Comparison of ENCODE assay signal across 9 cellular contexts in the genomic region with DNA sequence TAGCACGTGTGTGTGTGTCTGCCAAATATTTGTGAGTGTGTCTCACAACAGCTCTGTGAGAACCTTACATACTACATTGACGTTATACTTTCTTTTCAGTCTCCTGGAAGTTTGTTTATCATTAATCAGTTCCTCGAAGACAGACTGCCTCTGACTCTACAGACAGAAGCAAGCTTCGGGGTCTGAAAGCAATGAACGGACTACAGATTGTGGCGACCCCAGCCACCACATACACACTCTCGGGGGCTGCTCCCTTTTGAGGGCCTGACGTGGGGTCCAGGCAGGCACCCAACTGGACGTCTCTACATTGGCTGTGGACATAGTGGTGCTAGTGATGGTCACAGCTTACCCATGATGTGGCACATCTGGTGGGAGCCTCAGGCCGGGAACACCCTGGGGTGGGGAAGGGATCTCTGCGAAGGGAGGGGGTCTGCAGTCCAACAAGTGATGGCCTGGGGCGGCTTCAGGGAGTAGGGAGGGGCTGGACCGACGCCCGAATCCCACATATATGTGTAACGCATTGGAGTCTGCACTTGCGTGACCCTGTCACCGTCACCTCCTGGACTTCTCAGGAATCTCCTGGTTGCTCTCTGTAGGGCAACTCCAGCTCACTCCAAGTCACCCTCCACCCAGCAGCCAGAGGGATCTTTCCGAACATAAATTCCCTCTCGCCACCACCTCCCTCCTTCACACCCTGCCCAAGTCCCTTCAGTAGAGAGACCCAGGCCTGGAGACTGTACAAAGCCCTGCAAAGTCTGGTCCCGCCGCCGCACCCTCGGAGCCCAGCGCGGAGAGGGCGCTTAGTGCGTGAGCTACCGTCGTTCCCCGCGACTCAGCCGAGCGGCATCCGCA. TPM values are rescaled to one million over a fixed set of nuclear protein-coding genes. Genes with fewer than 3 reads are reported as not detected.
A peak's percentile ranks its signal among the peaks of the same experiment; 100 is the strongest.
DNase-seq lines count a peak whose midpoint lies in the region; ATAC-seq and TF ChIP-seq lines count a peak whose summit lies in the region.
"Had no signal": no experiment of that assay in that cellular context is flagged by ENCODE, and none has a peak within 500 bp of the region (broad histone marks: within the 10 kb centered on the region; RNA-seq: fewer than 3 reads in every experiment).

No MANE protein-coding gene starts in this region.

- no peak overlapping the region for H3K27ac ChIP-seq in mesendoderm (ENCODE audit: low read depth, low read length)

- H3K9me3 Mint-ChIP-seq in activated T-cell treated with anti-CD3 and anti-CD28 coated beads, Interleukin-2, amount 50 U/mL, for 4 hours = peaks cover 21% of the 10 kb centered on the region
- peaks cover 11% of the 10 kb centered on the region for H3K9me3 Mint-ChIP-seq in central memory CD8-positive, alpha-beta T cell
- peaks cover 8% of the 10 kb centered on the region for H3K9me3 Mint-ChIP-seq in type B pancreatic cell

- H3K4me1 Mint-ChIP-seq in activated T-cell treated with anti-CD3 and anti-CD28 coated beads, Interleukin-2, amount 50 U/mL, for 4 hours (ENCODE audit: low read depth) = peaks cover 5% of the 10 kb centered on the region
- no peaks in the 10 kb centered on the region for H3K4me1 Mint-ChIP-seq in central memory CD8-positive, alpha-beta T cell
- peaks cover 20% of the 10 kb centered on the region for H3K4me1 Mint-ChIP-seq in type B pancreatic cell (ENCODE audit: unreplicated experiment)

- no peak overlapping the region for H3K4ac ChIP-seq in mesendoderm (ENCODE audit: low read depth, low read length)

- H3K36me3 Mint-ChIP-seq in activated T-cell treated with anti-CD3 and anti-CD28 coated beads, Interleukin-2, amount 50 U/mL, for 4 hours (ENCODE audit: insufficient read depth) = no peaks in the 10 kb centered on the region
- H3K36me3 Mint-ChIP-seq in central memory CD8-positive, alpha-beta T cell (ENCODE audit: insufficient read depth) = no peaks in the 10 kb centered on the region
- no peaks in the 10 kb centered on the region for H3K36me3 Mint-ChIP-seq in type B pancreatic cell

- H3K23ac ChIP-seq in mesendoderm (ENCODE audit: low read length) = no peak overlapping the region

- no peaks in the 10 kb centered on the region for H3K79me1 ChIP-seq in mesendoderm (ENCODE audit: low read length)

- no peak overlapping the region for H3K27ac Mint-ChIP-seq in central memory CD8-positive, alpha-beta T cell (ENCODE audit: low read depth)
- peak overlapping the region; percentile 70 for H3K27ac Mint-ChIP-seq in type B pancreatic cell

- peak overlapping the region; percentile 66 for H3K4me3 Mint-ChIP-seq in activated T-cell treated with anti-CD3 and anti-CD28 coated beads, Interleukin-2, amount 50 U/mL, for 4 hours
- peak overlapping the region; percentile 64 for H3K4me3 Mint-ChIP-seq in central memory CD8-positive, alpha-beta T cell
- H3K4me3 Mint-ChIP-seq in type B pancreatic cell = peak overlapping the region; percentile 89

- peaks cover 83% of the 10 kb centered on the region for H3K27me3 Mint-ChIP-seq in activated T-cell treated with anti-CD3 and anti-CD28 coated beads, Interleukin-2, amount 50 U/mL, for 4 hours (ENCODE audit: low read depth)
- peaks cover 82% of the 10 kb centered on the region for H3K27me3 Mint-ChIP-seq in central memory CD8-positive, alpha-beta T cell
- H3K27me3 Mint-ChIP-seq in type B pancreatic cell = peaks cover 52% of the 10 kb centered on the region

- no peaks in the 10 kb centered on the region for H3K4me1 ChIP-seq in mesendoderm (ENCODE audit: control insufficient read depth, low read depth, low read length)

- peak overlapping the region; percentile 83 for H3K56ac ChIP-seq in mesendoderm (ENCODE audit: low read length)

- H2AK5ac ChIP-seq in mesendoderm (ENCODE audit: low read length) = no peak overlapping the region

- H4K8ac ChIP-seq in mesendoderm (ENCODE audit: low read depth, low read length) = no peak overlapping the region

- peaks cover 26% of the 10 kb centered on the region for H3K27me3 ChIP-seq in mesendoderm (ENCODE audit: insufficient read depth, low read length, poor library complexity)

- H3K4me3 ChIP-seq in mesendoderm (ENCODE audit: low read length) = no peak overlapping the region

- H3K79me2 ChIP-seq in mesendoderm (ENCODE audit: control insufficient read depth, insufficient read depth, low read length) = no peaks in the 10 kb centered on the region

- WGBS in mesendoderm (ENCODE audit: extremely low coverage, insufficient coverage, low lambda C conversion rate) = no CpG with 5 or more reads among the region's 35 CpGs

- no peak overlapping the region for H3K18ac ChIP-seq in mesendoderm (ENCODE audit: low read length)

- no peak for ATAC-seq in activated T-cell treated with anti-CD3 and anti-CD28 coated beads, Interleukin-2, amount 50 U/mL, for 4 hours
- no peak for ATAC-seq in central memory CD8-positive, alpha-beta T cell (replicated peaks; ENCODE audit: extremely low read depth, poor library complexity, severe bottlenecking)

- no peak for DNase-seq in activated T-cell treated with anti-CD3 and anti-CD28 coated beads, Interleukin-2, amount 50 U/mL, for 4 hours
- no peak for DNase-seq in activated T-cell treated with anti-CD3 and anti-CD28 coated beads for 4 hours
- no peak for DNase-seq in central memory CD8-positive, alpha-beta T cell (ENCODE audit: low spot score in 2 of 2)
- no peak for DNase-seq in mesendoderm
- no peak for DNase-seq in type B pancreatic cell (ENCODE audit: extremely low spot score, unreplicated experiment)
- DNase-seq in DMS79 (lab: John Stamatoyannopoulos, UW) = no peak
- DNase-seq in NCI-H1417 (lab: John Stamatoyannopoulos, UW) = no peak
- no peak for DNase-seq in NCI-H2196 (lab: John Stamatoyannopoulos, UW; ENCODE audit: unreplicated experiment)
- DNase-seq: DND-41 had no signal

- no peak overlapping the region for H4K5ac ChIP-seq in mesendoderm (ENCODE audit: low read length)

- TF ChIP-seq CTCF in type B pancreatic cell (conservative IDR thresholded peaks at IDR 0.05) = no peak

- no peaks in the 10 kb centered on the region for H3K36me3 ChIP-seq in mesendoderm (ENCODE audit: control insufficient read depth, insufficient read depth, low read length)

- H3K4me2 ChIP-seq in mesendoderm (ENCODE audit: low read length) = peak overlapping the region; percentile 77

- H3K9ac ChIP-seq in mesendoderm (ENCODE audit: low read length) = peak overlapping the region; percentile 67

- H2BK5ac ChIP-seq in mesendoderm (ENCODE audit: low read length) = no peak overlapping the region

- H2BK15ac ChIP-seq in mesendoderm (replicated peaks; ENCODE audit: low read depth) = no peak overlapping the region

- H2BK120ac ChIP-seq in mesendoderm (ENCODE audit: low read depth, low read length) = no peak overlapping the region

RNA-seq across cellular contexts. Expression of gene TRIM29, which starts 30.4 kb away (rescaled TPM):
- total RNA-seq in activated T-cell treated with anti-CD3 and anti-CD28 coated beads, Interleukin-2, amount 50 U/mL, for 4 hours = not detected
- polyA plus RNA-seq in mesendoderm (2013, experiment 1 of 2) = 0.13 TPM
- 0.10 TPM for polyA plus RNA-seq in mesendoderm (2013, experiment 2 of 2)
- 56.7 and 207 TPM in 2 replicates for total RNA-seq in type B pancreatic cell (ENCODE audit: low replicate concordance)

RNA-seq across cellular contexts. Expression of gene OAF, which starts 42.5 kb away (rescaled TPM):
- 1 to 10 TPM; 5.0 to 5.8 (median 5.3) TPM for total RNA-seq in activated T-cell treated with anti-CD3 and anti-CD28 coated beads, Interleukin-2, amount 50 U/mL, for 4 hours
- 0.48 TPM for polyA plus RNA-seq in mesendoderm (2013, experiment 1 of 2)
- 0.36 TPM for polyA plus RNA-seq in mesendoderm (2013, experiment 2 of 2)
- total RNA-seq in type B pancreatic cell (ENCODE audit: low replicate concordance) = 17.1 and 67.5 TPM in 2 replicates

Comparison
In these comparisons a context has a peak if more than half of its experiments do, and no peak if none do; other contexts are left out.
1. RNA of gene TRIM29, which starts 30.4 kb away (total RNA-seq): 56.7 to 207 TPM in type B pancreatic cell; not detected in activated T-cell treated with anti-CD3 and anti-CD28 coated beads, Interleukin-2, amount 50 U/mL, for 4 hours; every median in the first group is over 10 times any median in the second.
2. Peak in every context shown above with its lines, with median percentiles within 50 percentile points of each other: H3K4me3 Mint-ChIP-seq.